Comparison of ENCODE assay signal across 1 cellular context in genomic region chr1:234779160-234779538, GRCh38.
TF ChIP-seq lines count a peak whose summit lies in the region.

No MANE protein-coding gene starts in this region.

TF ChIP-seq in H1, 55 proteins besides CTCF, POLR2A, EP300 and RAD21:
- TF ChIP-seq SUZ12 (IDR thresholded peaks at IDR 0.05; ENCODE audit: low read length) (0 out of 2 replicates have a peak, but pooled peaks have one; percentile 11), SP2 (IDR thresholded peaks at IDR 0.05; ENCODE audit: low read length) (no peak)
